Comparison of ENCODE assay signal across 23 cellular contexts in genomic region chr2:226410212-226410611, GRCh38.
A peak's percentile ranks its signal among the peaks of the same experiment; 100 is the strongest.
DNase-seq lines count a peak whose midpoint lies in the region; TF ChIP-seq lines count a peak whose summit lies in the region.
"Had no signal": no experiment of that assay in that cellular context is flagged by ENCODE, and none has a peak within 500 bp of the region (broad histone marks: within the 10 kb centered on the region; RNA-seq: fewer than 3 reads in every experiment).

No MANE protein-coding gene starts in this region.

- no peaks in the 10 kb centered on the region for H3K27me3 ChIP-seq in osteoblast (ENCODE audit: insufficient read depth, low read length)
- H3K27me3 ChIP-seq: BLaER1 treated with 17β-estradiol and CSF1 and Interleukin-3, amounts not matched to agents 10 nM and 100 nM; MG63 had no signal

- TF ChIP-seq CTCF in choroid plexus epithelial cell (conservative IDR thresholded peaks at IDR 0.05; ENCODE audit: low read depth, low read length) (no peak), osteoblast (IDR thresholded peaks at IDR 0.05; ENCODE audit: extremely low read depth, low read depth, low read length) (no peak), GM10266 (IDR thresholded peaks at IDR 0.05; ENCODE audit: control insufficient read depth, insufficient read depth, low read depth, missing control alignments) (no peak)

- DNase-seq in NCI-H2171 treated with DMSO at 0.1 percent for 48 hours (lab: John Stamatoyannopoulos, UW) (peak; percentile 31), NCI-H2171 (lab: John Stamatoyannopoulos, UW) (no peak), NCI-H524 treated with DMSO at 0.1 percent for 48 hours (lab: John Stamatoyannopoulos, UW) (peak; percentile 14), choroid plexus epithelial cell (ENCODE audit: low read depth) (peak; percentile 42), myocyte (ENCODE audit: low read depth) (peak; percentile 42), osteoblast (ENCODE audit: insufficient read length, low spot score, missing footprints) (no peak), GM10266 (ENCODE audit: extremely low spot score) (no peak), DMS53 treated with DMSO at 0.1 percent for 48 hours (lab: John Stamatoyannopoulos, UW; ENCODE audit: unreplicated experiment) (no peak)
- DNase-seq: Caco-2; CD4-positive, alpha-beta memory T cell; GDM1; GM23248; H9; Kasumi-1; MG63; NCI-H1417; NCI-H1694 treated with DMSO at 0.1 percent for 48 hours; NCI-H2227 treated with DMSO at 0.1 percent for 48 hours; NCI-H510A; NCI-H774; NK-92 treated with Interleukin-12 subunit alpha and Interleukin-12 subunit beta, amount 100 ng/mL, for 24 hours had no signal

- H3K4me3 ChIP-seq in choroid plexus epithelial cell (ENCODE audit: low read depth, low read length) (no peak overlapping the region), osteoblast (ENCODE audit: insufficient read depth, low read length) (no peak overlapping the region)
- H3K4me3 ChIP-seq: BLaER1 treated with 17β-estradiol and CSF1 and Interleukin-3, amounts not matched to agents 10 nM and 100 nM; GM23248; MG63 had no signal

- H4K20me1 ChIP-seq in osteoblast (ENCODE audit: insufficient read depth, low read length), result no peaks in the 10 kb centered on the region
- H4K20me1 ChIP-seq: BLaER1 treated with 17β-estradiol and CSF1 and Interleukin-3, amounts not matched to agents 10 nM and 100 nM had no signal

- H3K4me1 ChIP-seq in osteoblast (ENCODE audit: insufficient read depth, low read length), result peaks cover 7% of the 10 kb centered on the region

- H3K79me2 ChIP-seq in osteoblast (ENCODE audit: insufficient read depth, low read length), result no peaks in the 10 kb centered on the region

- no peaks in the 10 kb centered on the region for H3K9me3 ChIP-seq in osteoblast (ENCODE audit: low read depth, low read length)
- H3K9me3 ChIP-seq: BLaER1 treated with 17β-estradiol and CSF1 and Interleukin-3, amounts not matched to agents 10 nM and 100 nM; Caco-2; MG63 had no signal

- no peak overlapping the region for H2AFZ ChIP-seq in osteoblast (ENCODE audit: low read length)
- H2AFZ ChIP-seq: GM23248 had no signal

- no peaks in the 10 kb centered on the region for H3K36me3 ChIP-seq in osteoblast (ENCODE audit: insufficient read depth, low read length)
- H3K36me3 ChIP-seq: BLaER1 treated with 17β-estradiol and CSF1 and Interleukin-3, amounts not matched to agents 10 nM and 100 nM; MG63 had no signal

- no peak overlapping the region for H3K27ac ChIP-seq in osteoblast (ENCODE audit: low read depth, low read length)
- H3K27ac ChIP-seq: 22Rv1; BLaER1 treated with 17β-estradiol and CSF1 and Interleukin-3, amounts not matched to agents 10 nM and 100 nM; GM23248 had no signal

- H3K4me2 ChIP-seq in osteoblast (ENCODE audit: insufficient read depth, low read length), result no peak overlapping the region
- H3K4me2 ChIP-seq: BLaER1 treated with 17β-estradiol and CSF1 and Interleukin-3, amounts not matched to agents 10 nM and 100 nM had no signal

Comparison
In these comparisons a context has a peak if more than half of its experiments do, and no peak if none do; other contexts are left out.
1. DNase-seq: peak in NCI-H2171 treated with DMSO at 0.1 percent for 48 hours (single experiment), NCI-H524 treated with DMSO at 0.1 percent for 48 hours (single experiment), choroid plexus epithelial cell (single experiment) and myocyte (single experiment); none in NCI-H2171 (single experiment), osteoblast (single experiment), GM10266 (single experiment) and DMS53 treated with DMSO at 0.1 percent for 48 hours (single experiment).